7 cellular contexts compared by ENCODE assay signal in genomic region chr19:12092065-12092867, GRCh38. TPM values are rescaled to one million over a fixed set of nuclear protein-coding genes. Genes with fewer than 3 reads are reported as not detected.
DNase-seq lines count a peak whose midpoint lies in the region; ATAC-seq and TF ChIP-seq lines count a peak whose summit lies in the region.

No MANE protein-coding gene starts in this region.

- DNase-seq in NCI-H2227 treated with DMSO at 0.1 percent for 48 hours (lab: John Stamatoyannopoulos, UW) (peak; percentile 14), activated T-cell treated with anti-CD3 and anti-CD28 coated beads for 1 hour (ENCODE audit: low read depth) (peak; percentile 9), esophagus muscularis mucosa (ENCODE audit: extremely low spot score) (peak; percentile 96), mucosa of descending colon (peak; percentile 81 to 86 (median 81)), NK-92 (lab: John Stamatoyannopoulos, UW; ENCODE audit: unreplicated experiment) (no peak)
- peak; percentile 1 to 11 for DNase-seq in stimulated activated CD8-positive, alpha-beta memory T cell treated with anti-CD3 and anti-CD28 coated beads, Interleukin-2, amount 100 ng/mL, for 1 hour (ENCODE audit: low read depth in 2 of 2)

- H3K9me3 ChIP-seq in esophagus muscularis mucosa (no peaks in the 10 kb centered on the region), mucosa of descending colon (no peaks in the 10 kb centered on the region)

- TF ChIP-seq POLR2A in esophagus muscularis mucosa (IDR thresholded peaks at IDR 0.05; ENCODE audit: low read depth) = no peak

- no peaks in the 10 kb centered on the region for H3K27me3 ChIP-seq in esophagus muscularis mucosa

- ATAC-seq in GM19023 (IDR thresholded peaks at IDR 0.05; ENCODE audit: unreplicated experiment) (peak; percentile 70), mucosa of descending colon (peak; percentile 96)

- H3K4me3 ChIP-seq in esophagus muscularis mucosa = peak overlapping the region; percentile 68 to 78 (median 72)
- peak overlapping the region; percentile 17 for H3K4me3 ChIP-seq in mucosa of descending colon

- no peak for TF ChIP-seq CTCF in esophagus muscularis mucosa (IDR thresholded peaks at IDR 0.05)
- no peak for TF ChIP-seq CTCF in mucosa of descending colon (IDR thresholded peaks at IDR 0.05)

- peak overlapping the region; percentile 77 to 88 (median 84) for H3K27ac ChIP-seq in esophagus muscularis mucosa (replicated peaks in 1 of 4)

- H3K36me3 ChIP-seq in esophagus muscularis mucosa = no peaks in the 10 kb centered on the region
- no peaks in the 10 kb centered on the region for H3K36me3 ChIP-seq in mucosa of descending colon (ENCODE audit: low read depth)

- intact Hi-C loops in esophagus muscularis mucosa (cut with DNase I) = loop anchor here (5.0 kb wide), 1 partner anchor 35 kb away; no protein-coding TSS in a partner anchor
- intact Hi-C loops in mucosa of descending colon (cut with DNase I, micrococcal nuclease) = no loop called here

- no peak for TF ChIP-seq EP300 in esophagus muscularis mucosa (IDR thresholded peaks at IDR 0.05)

- H3K4me1 ChIP-seq in esophagus muscularis mucosa (peaks cover 3 to 27% (median 24%) of the 10 kb centered on the region in 4 donors), mucosa of descending colon (ENCODE audit: low read depth) (peaks cover 2% of the 10 kb centered on the region)

- 13% methylated on average over 33 of the region's 53 CpGs for WGBS in esophagus muscularis mucosa

RNA-seq across cellular contexts. Expression of gene ZNF844, which starts 27.7 kb away (rescaled TPM):
- total RNA-seq in esophagus muscularis mucosa (10 to 100 TPM in 1 of 4 donors, 1 to 10 TPM in 3; 6.5 to 10.1 (median 8.3) TPM), mucosa of descending colon (10 to 100 TPM; 11.7 to 17.1 (median 15.2) TPM)

RNA-seq across cellular contexts. Expression of gene ZNF878, which starts 39.5 kb away (rescaled TPM):
- total RNA-seq in esophagus muscularis mucosa (1 to 10 TPM in 1 of 4 donors, under 1 TPM in 3; 0.17 to 1.5 (median 0.43) TPM), mucosa of descending colon (under 1 TPM; 0.19 to 0.26 (median 0.22) TPM)

RNA-seq across cellular contexts. Expression of gene ZNF20, which starts 47.9 kb away (rescaled TPM):
- total RNA-seq in esophagus muscularis mucosa (1 to 10 TPM; 1.3 to 5.8 (median 3.1) TPM), mucosa of descending colon (1 to 10 TPM; 4.4 to 7.0 (median 6.0) TPM)

RNA-seq across cellular contexts. Expression of gene ZNF433, which starts 56.8 kb away (rescaled TPM):
- total RNA-seq in esophagus muscularis mucosa (1 to 10 TPM; 3.0 to 5.4 (median 4.4) TPM), mucosa of descending colon (1 to 10 TPM; 1.8 to 4.7 (median 2.5) TPM)
